In genomic region chr11:64564947-64565889, GRCh38 we compare ENCODE assay signal across 1 cellular context.
TF ChIP-seq lines count a peak whose summit lies in the region.

No MANE protein-coding gene starts in this region.

TF ChIP-seq in HCT116, 20 proteins besides CTCF, POLR2A, EP300 and RAD21 (continued from another document):
- TF ChIP-seq, protein P1, sequence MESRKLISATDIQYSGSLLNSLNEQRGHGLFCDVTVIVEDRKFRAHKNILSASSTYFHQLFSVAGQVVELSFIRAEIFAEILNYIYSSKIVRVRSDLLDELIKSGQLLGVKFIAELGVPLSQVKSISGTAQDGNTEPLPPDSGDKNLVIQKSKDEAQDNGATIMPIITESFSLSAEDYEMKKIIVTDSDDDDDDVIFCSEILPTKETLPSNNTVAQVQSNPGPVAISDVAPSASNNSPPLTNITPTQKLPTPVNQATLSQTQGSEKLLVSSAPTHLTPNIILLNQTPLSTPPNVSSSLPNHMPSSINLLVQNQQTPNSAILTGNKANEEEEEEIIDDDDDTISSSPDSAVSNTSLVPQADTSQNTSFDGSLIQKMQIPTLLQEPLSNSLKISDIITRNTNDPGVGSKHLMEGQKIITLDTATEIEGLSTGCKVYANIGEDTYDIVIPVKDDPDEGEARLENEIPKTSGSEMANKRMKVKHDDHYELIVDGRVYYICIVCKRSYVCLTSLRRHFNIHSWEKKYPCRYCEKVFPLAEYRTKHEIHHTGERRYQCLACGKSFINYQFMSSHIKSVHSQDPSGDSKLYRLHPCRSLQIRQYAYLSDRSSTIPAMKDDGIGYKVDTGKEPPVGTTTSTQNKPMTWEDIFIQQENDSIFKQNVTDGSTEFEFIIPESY (IDR thresholded peaks at IDR 0.05; ENCODE audit: extremely low read depth, insufficient replicate concordance, low read length) = no peak
- TF ChIP-seq CBX3 (IDR thresholded peaks at IDR 0.05; ENCODE audit: low read depth) (no peak), EGR1 (IDR thresholded peaks at IDR 0.05; ENCODE audit: low read depth) (no peak), SP1 (IDR thresholded peaks at IDR 0.05; ENCODE audit: low read depth) (no peak)
TF ChIP-seq in HCT116: peak in this region for 0.
